ENCODE assay signal across 33 cellular contexts in the genomic region with DNA sequence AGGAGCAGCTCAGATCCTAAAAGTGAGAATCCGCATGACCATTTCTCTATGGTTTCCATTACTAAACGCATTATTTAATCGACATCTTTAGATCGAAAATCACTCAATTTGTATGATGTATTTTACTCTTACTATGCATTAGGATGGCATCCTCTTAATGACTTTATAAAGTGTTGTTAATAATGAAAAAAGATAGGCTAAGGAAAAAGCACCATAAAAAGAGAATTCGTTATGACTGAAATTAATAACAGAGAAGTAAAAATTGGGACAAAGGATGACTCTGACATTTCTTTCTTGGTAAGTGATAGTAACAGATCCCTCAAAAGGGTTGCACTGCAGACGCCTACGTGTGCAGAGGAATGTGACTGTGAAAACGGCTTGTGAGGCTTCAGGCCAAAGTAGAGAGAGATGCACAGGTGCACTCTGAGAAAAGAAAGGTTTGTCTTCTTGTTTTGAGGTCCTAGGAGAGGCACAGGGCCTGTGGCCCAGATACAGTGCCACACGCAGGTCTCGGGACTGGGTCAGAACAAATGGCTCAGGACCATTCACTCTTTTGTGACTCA.
"Had no signal": no experiment of that assay in that cellular context is flagged by ENCODE, and none has a peak within 500 bp of the region (broad histone marks: within the 10 kb centered on the region; RNA-seq: fewer than 3 reads in every experiment).

No MANE protein-coding gene starts in this region.

- H3K27me3 ChIP-seq: MG63 had no signal

- DNase-seq: Kasumi-1, MG63, MM.1S, MV-4-11, NCI-H1048, NCI-H1092, NCI-H1092 treated with DMSO at 0.1 percent for 48 hours, NCI-H1105, NCI-H1105 treated with DMSO at 0.1 percent for 48 hours, NCI-H1417, NCI-H1417 treated with DMSO at 0.1 percent for 48 hours, NCI-H1436, NCI-H1436 treated with DMSO at 0.1 percent for 48 hours, NCI-H146, NCI-H1694, NCI-H1694 treated with DMSO at 0.1 percent for 48 hours, NCI-H187, NCI-H187 treated with DMSO at 0.1 percent for 48 hours, NCI-H1930, NCI-H2029, NCI-H2029 treated with DMSO at 0.1 percent for 48 hours, NCI-H2081, NCI-H2081 treated with DMSO at 0.1 percent for 48 hours, NCI-H2107, NCI-H2171, NCI-H2171 treated with DMSO at 0.1 percent for 48 hours, NCI-H2227 treated with DMSO at 0.1 percent for 48 hours, NCI-H226, NCI-H345, NCI-H446, NCI-H446 treated with DMSO at 0.1 percent for 48 hours, NCI-H510A, NCI-H510A treated with DMSO at 0.1 percent for 48 hours had no signal

- H3K9me3 ChIP-seq: MG63 had no signal

- H3K36me3 ChIP-seq: MG63 had no signal

- H3K4me3 ChIP-seq: MG63 had no signal
